Comparison of ENCODE assay signal across 26 cellular contexts in the genomic region with DNA sequence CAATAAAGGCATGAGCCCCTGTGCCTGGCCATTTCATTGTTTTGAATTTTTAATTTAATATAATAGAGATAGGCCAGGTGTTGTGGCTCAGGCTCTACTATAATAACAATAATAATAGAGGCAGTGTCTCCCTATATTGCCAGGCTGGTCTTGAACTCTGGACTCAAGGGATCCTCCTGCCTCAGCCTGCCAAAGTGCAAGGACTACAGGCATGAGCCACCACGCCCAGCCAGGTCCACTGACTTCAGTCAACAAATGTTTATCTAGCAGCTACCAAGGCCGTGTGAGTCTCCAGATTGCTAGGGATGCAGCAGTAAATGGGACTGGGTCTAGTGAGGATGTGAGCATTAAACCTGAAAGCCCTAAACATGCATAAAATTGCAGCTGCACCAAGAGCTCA. TPM values are rescaled to one million over a fixed set of nuclear protein-coding genes. Genes with fewer than 3 reads are reported as not detected.
"Had no signal": no experiment of that assay in that cellular context is flagged by ENCODE, and none has a peak within 500 bp of the region (broad histone marks: within the 10 kb centered on the region; RNA-seq: fewer than 3 reads in every experiment).

No MANE protein-coding gene starts in this region.

- H3K27ac Mint-ChIP-seq: activated naive CD8-positive, alpha-beta T cell; type B pancreatic cell had no signal

- H3K9me3 Mint-ChIP-seq: central memory CD8-positive, alpha-beta T cell; effector memory CD8-positive, alpha-beta T cell; nephron; type B pancreatic cell had no signal

- H3K9me3 ChIP-seq: breast epithelium, stomach, vagina had no signal

- H3K36me3 ChIP-seq: breast epithelium had no signal

- H3K27me3 ChIP-seq: breast epithelium, dorsolateral prefrontal cortex, stomach, vagina had no signal

- H3K27ac ChIP-seq: breast epithelium, parathyroid adenoma, vagina had no signal

- ATAC-seq: esophagus mucosa, right cardiac atrium, T-helper 17 cell had no signal

- H3K4me3 ChIP-seq: breast epithelium, dorsolateral prefrontal cortex, stomach, vagina had no signal

- DNase-seq: activated CD4-positive, alpha-beta T cell treated with anti-CD3 and anti-CD28 coated beads for 4 hours; activated CD4-positive, CD25-positive, alpha-beta regulatory T cell; activated CD8-positive, alpha-beta memory T cell treated with anti-CD3 and anti-CD28 coated beads for 24 hours; activated CD8-positive, alpha-beta memory T cell treated with anti-CD3 and anti-CD28 coated beads, Interleukin-2, amount 50 U/mL, for 4 hours; activated T-cell treated with anti-CD3 and anti-CD28 coated beads, Interleukin-2, amount 50 U/mL, for 48 hours; amniotic stem cell; dorsolateral prefrontal cortex; effector memory CD8-positive, alpha-beta T cell; midbrain; nucleus accumbens; right cardiac atrium; stimulated activated CD4-positive, alpha-beta T cell treated with anti-CD3 and anti-CD28 coated beads, Interleukin-1b, Interleukin-23, amount 100 ng/mL, for 48 hours; stomach; SW 1271; T-helper 17 cell had no signal

RNA-seq across cellular contexts. Expression of a gene that starts 53.2 kb away (rescaled TPM):
- total RNA-seq: endothelial cell of umbilical vein, pulmonary artery endothelial cell, right cardiac atrium, temporal lobe had no signal
